11 cellular contexts compared by ENCODE assay signal in genomic region chr19:16400911-16401675, GRCh38.
A peak's percentile ranks its signal among the peaks of the same experiment; 100 is the strongest.
DNase-seq lines count a peak whose midpoint lies in the region; ATAC-seq and TF ChIP-seq lines count a peak whose summit lies in the region.
"Had no signal": no experiment of that assay in that cellular context is flagged by ENCODE, and none has a peak within 500 bp of the region (broad histone marks: within the 10 kb centered on the region; RNA-seq: fewer than 3 reads in every experiment).

No MANE protein-coding gene starts in this region.

- TF ChIP-seq CTCF in neutrophil (IDR thresholded peaks at IDR 0.05) (no peak), tibial artery (IDR thresholded peaks at IDR 0.05) (no peak), lower lobe of right lung (IDR thresholded peaks at IDR 0.05) (no peak)

- peak overlapping the region; percentile 34 for H3K27ac Mint-ChIP-seq in activated naive CD8-positive, alpha-beta T cell
- H3K27ac Mint-ChIP-seq in activated naive CD8-positive, alpha-beta T cell treated with anti-CD3 and anti-CD28 coated beads, Interleukin-2, amount 50 U/mL, for 24 hours = no peak overlapping the region

- H3K4me3 Mint-ChIP-seq in activated naive CD8-positive, alpha-beta T cell = no peak overlapping the region
- H3K4me3 Mint-ChIP-seq in activated naive CD8-positive, alpha-beta T cell treated with anti-CD3 and anti-CD28 coated beads, Interleukin-2, amount 50 U/mL, for 24 hours = no peak overlapping the region

- no peak for ATAC-seq in activated naive CD8-positive, alpha-beta T cell treated with anti-CD3 and anti-CD28 coated beads, Interleukin-2, amount 50 U/mL, for 24 hours
- ATAC-seq in lower lobe of right lung = no peak
- no peak for ATAC-seq in GM21367 (IDR thresholded peaks at IDR 0.05; ENCODE audit: unreplicated experiment)
- ATAC-seq: pancreas had no signal

- no peaks in the 10 kb centered on the region for H3K9me3 Mint-ChIP-seq in activated naive CD8-positive, alpha-beta T cell (ENCODE audit: low read depth)
- no peaks in the 10 kb centered on the region for H3K9me3 Mint-ChIP-seq in activated naive CD8-positive, alpha-beta T cell treated with anti-CD3 and anti-CD28 coated beads, Interleukin-2, amount 50 U/mL, for 24 hours

- no peaks in the 10 kb centered on the region for H3K27me3 Mint-ChIP-seq in activated naive CD8-positive, alpha-beta T cell
- no peaks in the 10 kb centered on the region for H3K27me3 Mint-ChIP-seq in activated naive CD8-positive, alpha-beta T cell treated with anti-CD3 and anti-CD28 coated beads, Interleukin-2, amount 50 U/mL, for 24 hours

- peaks cover 64% of the 10 kb centered on the region for H3K36me3 ChIP-seq in neutrophil
- peaks cover 41 to 63% (median 54%) of the 10 kb centered on the region in 3 donors for H3K36me3 ChIP-seq in tibial artery
- peaks cover 63% of the 10 kb centered on the region for H3K36me3 ChIP-seq in lower lobe of right lung

- no peaks in the 10 kb centered on the region for H3K27me3 ChIP-seq in neutrophil
- H3K27me3 ChIP-seq in tibial artery = no peaks in the 10 kb centered on the region
- no peaks in the 10 kb centered on the region for H3K27me3 ChIP-seq in lower lobe of right lung (ENCODE audit: low read depth)
- H3K27me3 ChIP-seq: pancreas had no signal

- intact Hi-C loops in tibial artery (cut with DNase I; ENCODE audit: low total_unique reads) (no loop called here), lower lobe of right lung (cut with DNase I) (no loop called here)

- H3K4me1 ChIP-seq in neutrophil (ENCODE audit: control insufficient read depth in 1 of 2, insufficient read depth in 1 of 2, low read depth in 1 of 2, low read length in 1 of 2) (peaks cover 17 to 22% of the 10 kb centered on the region in 2 experiments), tibial artery (peaks cover 0 to 45% (median 24%) of the 10 kb centered on the region in 4 donors), lower lobe of right lung (peaks cover 24% of the 10 kb centered on the region)
- H3K4me1 ChIP-seq: pancreas had no signal

- no peak overlapping the region for H3K4me3 ChIP-seq in neutrophil (ENCODE audit: low read depth in 1 of 2, low read length in 1 of 2)
- H3K4me3 ChIP-seq in tibial artery = peak overlapping the region in 1 of 2 donors; percentile 6
- H3K4me3 ChIP-seq in lower lobe of right lung = no peak overlapping the region
- H3K4me3 ChIP-seq: pancreas had no signal

- H3K36me3 Mint-ChIP-seq in activated naive CD8-positive, alpha-beta T cell = peaks cover 9% of the 10 kb centered on the region
- H3K36me3 Mint-ChIP-seq in activated naive CD8-positive, alpha-beta T cell treated with anti-CD3 and anti-CD28 coated beads, Interleukin-2, amount 50 U/mL, for 24 hours (ENCODE audit: low read depth) = peaks cover 37% of the 10 kb centered on the region

- no peaks in the 10 kb centered on the region for H3K9me3 ChIP-seq in neutrophil
- H3K9me3 ChIP-seq in tibial artery = no peaks in the 10 kb centered on the region
- no peaks in the 10 kb centered on the region for H3K9me3 ChIP-seq in lower lobe of right lung
- H3K9me3 ChIP-seq: pancreas had no signal

- peaks cover 20% of the 10 kb centered on the region for H3K4me1 Mint-ChIP-seq in activated naive CD8-positive, alpha-beta T cell (ENCODE audit: low read depth)
- peaks cover 15% of the 10 kb centered on the region for H3K4me1 Mint-ChIP-seq in activated naive CD8-positive, alpha-beta T cell treated with anti-CD3 and anti-CD28 coated beads, Interleukin-2, amount 50 U/mL, for 24 hours

- DNase-seq in activated naive CD8-positive, alpha-beta T cell treated with anti-CD3 and anti-CD28 coated beads, Interleukin-2, amount 50 U/mL, for 24 hours = no peak
- DNase-seq in cerebellum (ENCODE audit: low spot score) (peak; percentile 52), tibial artery (peak; percentile 55 to 82), NCI-H1105 treated with DMSO at 0.1 percent for 48 hours (lab: John Stamatoyannopoulos, UW) (no peak), lower lobe of right lung (no peak)
- DNase-seq: activated effector memory CD4-positive, alpha-beta T cell treated with Interleukin-2 at 50 U/mL for 16 hours; NCI-H1092; pancreas had no signal

- peak overlapping the region; percentile 99 for H3K27ac ChIP-seq in neutrophil
- H3K27ac ChIP-seq in tibial artery = peak overlapping the region; percentile 50 to 65
- H3K27ac ChIP-seq in lower lobe of right lung = no peak overlapping the region
- H3K27ac ChIP-seq: pancreas had no signal

Comparison
In these comparisons a context has a peak if more than half of its experiments do, and no peak if none do; other contexts are left out.
1. DNase-seq: peak in cerebellum (single experiment) and tibial artery (2 of 2); none in activated naive CD8-positive, alpha-beta T cell treated with anti-CD3 and anti-CD28 coated beads, Interleukin-2, amount 50 U/mL, for 24 hours (single experiment), NCI-H1105 treated with DMSO at 0.1 percent for 48 hours (single experiment) and lower lobe of right lung (single experiment).